In the genomic region with DNA sequence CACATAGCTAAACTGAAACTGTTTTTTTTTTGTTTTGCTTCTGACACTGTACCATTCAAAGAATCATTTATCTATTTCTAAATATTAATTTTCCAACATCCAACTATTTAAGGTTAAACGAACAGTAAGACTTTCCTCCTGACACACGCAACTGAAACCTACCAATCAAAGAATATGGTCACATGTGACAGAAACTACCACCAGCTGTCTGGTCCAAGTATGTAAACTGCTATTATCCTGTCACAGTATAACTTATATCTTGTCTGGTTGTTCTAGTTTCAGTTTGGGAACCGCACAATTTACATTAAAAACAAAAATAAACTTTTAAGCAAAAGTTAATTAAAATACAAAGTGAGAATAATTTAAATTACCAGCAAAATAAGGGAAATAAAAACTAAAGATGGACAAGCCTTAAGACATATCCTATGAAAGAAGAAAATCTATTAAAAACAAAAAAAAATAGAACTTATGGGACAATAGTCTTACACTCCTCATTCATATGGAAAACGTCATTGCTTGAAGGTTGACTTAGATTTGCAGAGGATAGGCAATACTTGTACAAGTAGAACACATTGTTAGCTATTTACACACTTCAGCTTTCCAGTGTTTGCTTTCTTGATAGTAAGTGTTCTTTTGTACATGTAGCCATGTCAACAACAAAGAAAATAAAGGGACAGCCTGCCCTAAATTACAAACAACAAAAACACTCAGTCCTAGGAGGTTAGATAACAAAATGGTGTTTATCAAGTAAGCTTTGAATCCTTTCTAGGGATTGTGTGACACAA, we compare ENCODE assay signal across 13 cellular contexts. TPM values are rescaled to one million over a fixed set of nuclear protein-coding genes. Genes with fewer than 3 reads are reported as not detected.
A peak's percentile ranks its signal among the peaks of the same experiment; 100 is the strongest.
DNase-seq lines count a peak whose midpoint lies in the region; ATAC-seq and TF ChIP-seq lines count a peak whose summit lies in the region.
"Had no signal": no experiment of that assay in that cellular context is flagged by ENCODE, and none has a peak within 500 bp of the region (broad histone marks: within the 10 kb centered on the region; RNA-seq: fewer than 3 reads in every experiment).

No MANE protein-coding gene starts in this region.

- H3K4me3 ChIP-seq in lower lobe of right lung (no peak overlapping the region), dorsolateral prefrontal cortex (no peak overlapping the region)
- H3K4me3 ChIP-seq: esophagus squamous epithelium, skin epidermis had no signal

- H3K36me3 ChIP-seq in lower lobe of right lung = no peaks in the 10 kb centered on the region
- H3K36me3 ChIP-seq: neutrophil had no signal

- H3K4me1 ChIP-seq in lower lobe of right lung = peaks cover 15% of the 10 kb centered on the region
- H3K4me1 ChIP-seq: esophagus squamous epithelium had no signal

- H3K9me3 ChIP-seq in lower lobe of right lung = no peaks in the 10 kb centered on the region
- H3K9me3 ChIP-seq: esophagus squamous epithelium, neutrophil had no signal

- TF ChIP-seq CTCF in lower lobe of right lung (IDR thresholded peaks at IDR 0.05) (no peak), dorsolateral prefrontal cortex (IDR thresholded peaks at IDR 0.05 in 54 of 56, conservative IDR thresholded peaks at IDR 0.05 in 2 of 56; ENCODE audit: low read depth in 1 of 56, partially characterized antibody in 56 of 56) (no peak)

- intact Hi-C loops in lower lobe of right lung (cut with DNase I) = no loop called here
- intact Hi-C loops in dorsolateral prefrontal cortex (cut with DNase I) = no loop called here

- no peaks in the 10 kb centered on the region for H3K27me3 ChIP-seq in lower lobe of right lung (ENCODE audit: low read depth)
- H3K27me3 ChIP-seq in dorsolateral prefrontal cortex = no peaks in the 10 kb centered on the region
- H3K27me3 ChIP-seq: esophagus squamous epithelium, neutrophil had no signal

- H3K27ac ChIP-seq in lower lobe of right lung (no peak overlapping the region), dorsolateral prefrontal cortex (no peak overlapping the region)
- H3K27ac ChIP-seq: esophagus squamous epithelium, neutrophil, skin epidermis had no signal

- DNase-seq in NCI-H510A (lab: John Stamatoyannopoulos, UW) (peak; percentile 42), lower lobe of right lung (no peak), occipital lobe (lab: John Stamatoyannopoulos, UW) (no peak), RPMI8226 (no peak), dorsolateral prefrontal cortex (no peak)
- no peak for DNase-seq in activated CD4-positive, alpha-beta T cell treated with anti-CD3 and anti-CD28 coated beads for 1 hour
- DNase-seq: activated CD4-positive, CD25-positive, alpha-beta regulatory T cell; esophagus squamous epithelium; NCI-H146 had no signal

- ATAC-seq in GM19023 (IDR thresholded peaks at IDR 0.05; ENCODE audit: unreplicated experiment) (peak; percentile 63), HG02943 (IDR thresholded peaks at IDR 0.05; ENCODE audit: low read depth, unreplicated experiment) (peak; percentile 67), lower lobe of right lung (peak; percentile 82 to 95)

RNA-seq across cellular contexts. Expression of gene CHRM5, which starts 26.8 kb away (rescaled TPM):
- total RNA-seq in lower lobe of right lung = not detected
- 0.47 TPM for total RNA-seq in occipital lobe
- 10 to 100 TPM in 22 of 120 experiments, 1 to 10 TPM in 54, under 1 TPM in 44; 0.07 to 33.0 (median 2.1) TPM for total RNA-seq in dorsolateral prefrontal cortex
- total RNA-seq: esophagus squamous epithelium had no signal
